14 cellular contexts compared by ENCODE assay signal in genomic region chr7:5143106-5143505, GRCh38. TPM values are rescaled to one million over a fixed set of nuclear protein-coding genes. Genes with fewer than 3 reads are reported as not detected.
DNase-seq lines count a peak whose midpoint lies in the region; ATAC-seq and FAIRE-seq lines count a peak whose summit lies in the region.
"Had no signal": no experiment of that assay in that cellular context is flagged by ENCODE, and none has a peak within 500 bp of the region (broad histone marks: within the 10 kb centered on the region; RNA-seq: fewer than 3 reads in every experiment).

No MANE protein-coding gene starts in this region.

- H3K27ac Mint-ChIP-seq in CD8-positive, alpha-beta memory T cell: peak overlapping the region; percentile 86 to 99 (median 98)
- peak overlapping the region; percentile 97 for H3K27ac Mint-ChIP-seq in T-helper 17 cell
- peak overlapping the region in 8 of 9 donors; percentile 5 to 93 (median 88) for H3K27ac Mint-ChIP-seq in naive thymus-derived CD4-positive, alpha-beta T cell
- H3K27ac Mint-ChIP-seq: stimulated activated naive CD8-positive, alpha-beta T cell treated with anti-CD3 and anti-CD28 coated beads, Interleukin-15, Interleukin-2, amounts not matched to agents 100 ng/mL and 50 ng/mL, for 24 hours had no signal

- no peaks in the 10 kb centered on the region for H3K27me3 ChIP-seq in CD8-positive, alpha-beta memory T cell (ENCODE audit: insufficient read depth, low read length, poor library complexity, severe bottlenecking)
- H3K27me3 ChIP-seq in naive thymus-derived CD4-positive, alpha-beta T cell (ENCODE audit: control insufficient read depth in 2 of 2, insufficient read depth in 2 of 2, low read length in 2 of 2): no peaks in the 10 kb centered on the region
- H3K27me3 ChIP-seq: BE2C had no signal

- peaks cover 16 to 22% (median 16%) of the 10 kb centered on the region in 3 donors for H3K4me1 Mint-ChIP-seq in CD8-positive, alpha-beta memory T cell
- H3K4me1 Mint-ChIP-seq in T-helper 17 cell: peaks cover 12% of the 10 kb centered on the region
- peaks cover 8 to 33% (median 12%) of the 10 kb centered on the region in 7 donors for H3K4me1 Mint-ChIP-seq in naive thymus-derived CD4-positive, alpha-beta T cell

- peak overlapping the region; percentile 1 to 83 (median 73) for H3K4me3 Mint-ChIP-seq in CD8-positive, alpha-beta memory T cell
- peak overlapping the region; percentile 89 for H3K4me3 Mint-ChIP-seq in T-helper 17 cell
- H3K4me3 Mint-ChIP-seq in naive thymus-derived CD4-positive, alpha-beta T cell: peak overlapping the region; percentile 20 to 86 (median 78)

- intact Hi-C loops in naive thymus-derived CD4-positive, alpha-beta T cell (cut with micrococcal nuclease): loop anchor here in 1 of 2 donors (5.0 kb wide), 1 partner anchor 49 kb away; the partner anchor contains the start of gene WIPI2

- ATAC-seq in T-helper 17 cell (peak; percentile 19), GM18868 (IDR thresholded peaks at IDR 0.05; ENCODE audit: unreplicated experiment) (no peak), left lobe of liver (no peak)
- ATAC-seq in naive thymus-derived CD4-positive, alpha-beta T cell: peak; percentile 54
- ATAC-seq: left ventricle myocardium superior had no signal

- FAIRE-seq in RCC 7860 (lab: Jason Lieb, UNC): no peak

- no peak overlapping the region for H3K27ac ChIP-seq in CD8-positive, alpha-beta memory T cell (ENCODE audit: low read depth, low read length)
- peak overlapping the region; percentile 76 for H3K27ac ChIP-seq in naive thymus-derived CD4-positive, alpha-beta T cell (ENCODE audit: low read depth, low read length)

- CTCF ChIA-PET in CD8-positive, alpha-beta memory T cell (lab: Charles Lee): interaction anchor here (1.2 kb wide), 1 partner anchor 169 kb away, joined by 3 read pairs; no protein-coding TSS in a partner anchor
- CTCF ChIA-PET in naive thymus-derived CD4-positive, alpha-beta T cell (lab: Charles Lee): no interaction called here

- POLR2A ChIA-PET in CD8-positive, alpha-beta memory T cell (lab: Charles Lee): no interaction called here
- POLR2A ChIA-PET in naive thymus-derived CD4-positive, alpha-beta T cell (lab: Charles Lee): no interaction called here

- H3K27me3 Mint-ChIP-seq in CD8-positive, alpha-beta memory T cell: peaks cover 0 to 4% of the 10 kb centered on the region in 2 donors
- H3K27me3 Mint-ChIP-seq in T-helper 17 cell: peaks cover 10% of the 10 kb centered on the region
- peaks cover 0 to 7% (median 0%) of the 10 kb centered on the region in 5 donors for H3K27me3 Mint-ChIP-seq in naive thymus-derived CD4-positive, alpha-beta T cell
- H3K27me3 Mint-ChIP-seq: activated B cell treated with CpG ODN at 0.5 μM for 24 hours; stimulated activated naive CD8-positive, alpha-beta T cell treated with anti-CD3 and anti-CD28 coated beads, Interleukin-15, Interleukin-2, amounts not matched to agents 100 ng/mL and 50 ng/mL, for 24 hours had no signal

- peaks cover 0 to 2% (median 0%) of the 10 kb centered on the region in 5 donors for H3K9me3 Mint-ChIP-seq in CD8-positive, alpha-beta memory T cell
- H3K9me3 Mint-ChIP-seq in naive thymus-derived CD4-positive, alpha-beta T cell: no peaks in the 10 kb centered on the region
- H3K9me3 Mint-ChIP-seq: activated B cell treated with CpG ODN at 0.5 μM for 24 hours; stimulated activated naive CD8-positive, alpha-beta T cell treated with anti-CD3 and anti-CD28 coated beads, Interleukin-15, Interleukin-2, amounts not matched to agents 100 ng/mL and 50 ng/mL, for 24 hours had no signal

- H3K36me3 ChIP-seq in CD8-positive, alpha-beta memory T cell (ENCODE audit: insufficient read depth, low read length): no peaks in the 10 kb centered on the region
- H3K36me3 ChIP-seq in naive thymus-derived CD4-positive, alpha-beta T cell (ENCODE audit: control insufficient read depth in 2 of 3, insufficient read depth in 3 of 3, low read length in 3 of 3): no peaks in the 10 kb centered on the region
- H3K36me3 ChIP-seq: BE2C had no signal

- H3K4me1 ChIP-seq in CD8-positive, alpha-beta memory T cell (ENCODE audit: insufficient read depth, low read length): no peaks in the 10 kb centered on the region
- H3K4me1 ChIP-seq in naive thymus-derived CD4-positive, alpha-beta T cell (ENCODE audit: control insufficient read depth in 2 of 2, insufficient read depth in 2 of 2, low read length in 2 of 2): peaks cover 4% of the 10 kb centered on the region in 2 donors
- H3K4me1 ChIP-seq: BE2C had no signal

- H3K4me3 ChIP-seq in CD8-positive, alpha-beta memory T cell (ENCODE audit: low read length): no peak overlapping the region
- H3K4me3 ChIP-seq in naive thymus-derived CD4-positive, alpha-beta T cell (ENCODE audit: low read length): no peak overlapping the region

- H3K36me3 Mint-ChIP-seq in CD8-positive, alpha-beta memory T cell: peaks cover 0 to 1% (median 0%) of the 10 kb centered on the region in 3 donors
- H3K36me3 Mint-ChIP-seq in T-helper 17 cell (ENCODE audit: low read depth): no peaks in the 10 kb centered on the region
- no peaks in the 10 kb centered on the region for H3K36me3 Mint-ChIP-seq in naive thymus-derived CD4-positive, alpha-beta T cell

- DNase-seq in CD8-positive, alpha-beta memory T cell: peak; percentile 39 to 81 (median 76)
- peak; percentile 14 to 29 (median 18) for DNase-seq in T-helper 17 cell
- peak; percentile 25 for DNase-seq in activated T-helper 1 cell treated with Interleukin-2 at 50 U/mL for 16 hours (ENCODE audit: low read depth)
- DNase-seq in naive thymus-derived CD4-positive, alpha-beta T cell: peak in 8 of 9 donors; percentile 21 to 82 (median 69)
- no peak for DNase-seq in left lobe of liver (ENCODE audit: low spot score)
- no peak for DNase-seq in SW480 (ENCODE audit: low spot score)
- DNase-seq in RCC 7860 (ENCODE audit: low spot score): no peak
- DNase-seq: BE2C, left ventricle myocardium superior, NCI-H1436 treated with DMSO at 0.1 percent for 48 hours, SHP77 treated with DMSO at 0.1 percent for 48 hours had no signal

- H3K9me3 ChIP-seq in CD8-positive, alpha-beta memory T cell (ENCODE audit: low read length): no peaks in the 10 kb centered on the region
- no peaks in the 10 kb centered on the region for H3K9me3 ChIP-seq in T-helper 17 cell (ENCODE audit: control insufficient read depth, low read length, poor library complexity, severe bottlenecking)
- no peaks in the 10 kb centered on the region for H3K9me3 ChIP-seq in naive thymus-derived CD4-positive, alpha-beta T cell (ENCODE audit: control insufficient read depth in 2 of 3, low read length in 3 of 3)
- H3K9me3 ChIP-seq: BE2C had no signal

RNA-seq across cellular contexts. Expression of gene WIPI2, which starts 46.9 kb away (rescaled TPM):
- total RNA-seq in CD8-positive, alpha-beta memory T cell: 10 to 100 TPM; 57.4 to 58.5 TPM
- polyA plus RNA-seq in CD8-positive, alpha-beta memory T cell: 98.0 TPM
- total RNA-seq in T-helper 17 cell (100 to 1,000 TPM in 1 of 2 donors, 10 to 100 TPM in 1; 89.2 to 116 TPM), left lobe of liver (37.0 TPM)
- total RNA-seq in naive thymus-derived CD4-positive, alpha-beta T cell: 100 to 1,000 TPM in 2 of 5 experiments, 10 to 100 TPM in 3; 57.3 to 120 (median 87.1) TPM
- polyA plus RNA-seq in naive thymus-derived CD4-positive, alpha-beta T cell: 100 to 1,000 TPM in 1 of 2 donors, 10 to 100 TPM in 1; 83.4 to 118 TPM

Comparison
In these comparisons a context has a peak if more than half of its experiments do, and no peak if none do; other contexts are left out.
1. DNase-seq: peak in CD8-positive, alpha-beta memory T cell (5 of 5), T-helper 17 cell (3 of 3), activated T-helper 1 cell treated with Interleukin-2 at 50 U/mL for 16 hours (single experiment) and naive thymus-derived CD4-positive, alpha-beta T cell (8 of 9); none in left lobe of liver (single experiment), SW480 (single experiment) and RCC 7860 (single experiment).
2. ATAC-seq: peak in T-helper 17 cell (single experiment) and naive thymus-derived CD4-positive, alpha-beta T cell (single experiment); none in GM18868 (single experiment) and left lobe of liver (single experiment).
3. Peak in every context shown above with its lines, with median percentiles within 50 percentile points of each other: H3K27ac Mint-ChIP-seq and H3K4me3 Mint-ChIP-seq.